29 cellular contexts compared by ENCODE assay signal in the genomic region with DNA sequence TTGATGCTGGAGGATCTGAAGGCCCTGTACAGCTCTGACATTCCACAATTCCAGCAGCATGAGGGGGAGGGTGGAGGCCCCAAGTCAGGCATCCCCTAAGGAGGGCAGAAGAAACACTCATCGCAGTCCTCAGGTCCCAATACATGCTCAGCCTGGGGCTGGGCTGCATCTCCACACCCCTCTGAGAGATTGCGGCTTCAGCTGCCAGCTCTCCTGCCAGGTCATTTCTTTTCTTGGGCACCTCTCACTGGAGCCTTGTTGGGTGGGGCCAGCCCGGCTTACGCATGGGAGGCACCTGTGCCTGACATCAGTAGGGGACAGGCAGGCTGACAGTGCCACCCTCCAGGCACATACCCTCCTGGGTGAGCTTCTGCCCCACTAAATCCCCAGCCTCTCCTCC.
"Had no signal": no experiment of that assay in that cellular context is flagged by ENCODE, and none has a peak within 500 bp of the region (broad histone marks: within the 10 kb centered on the region; RNA-seq: fewer than 3 reads in every experiment).

No MANE protein-coding gene starts in this region.

- H3K36me3 Mint-ChIP-seq: activated naive CD8-positive, alpha-beta T cell had no signal

- DNase-seq: activated B cell treated with CpG ODN at 0.5 μM for 24 hours; activated CD4-positive, alpha-beta T cell treated with anti-CD3 and anti-CD28 coated beads for 48 hours; activated CD4-positive, alpha-beta T cell treated with anti-CD3 and anti-CD28 coated beads, Interleukin-2, amount 50 U/mL, for 1 hour; activated CD4-positive, alpha-beta T cell treated with anti-CD3 and anti-CD28 coated beads, Interleukin-2, amount 50 U/mL, for 48 hours; activated CD8-positive, alpha-beta memory T cell treated with anti-CD3 and anti-CD28 coated beads for 24 hours; activated CD8-positive, alpha-beta T cell treated with anti-CD3 and anti-CD28 coated beads for 36 hours; activated effector memory CD4-positive, alpha-beta T cell treated with Interleukin-2 at 50 U/mL for 16 hours; activated gamma-delta T cell treated with Interleukin-2 at 50 U/mL for 16 hours; activated naive CD4-positive, alpha-beta T cell treated with anti-CD3 and anti-CD28 coated beads, Interleukin-2, amount 50 U/mL, for 16 hours; activated naive CD4-positive, alpha-beta T cell treated with Interleukin-2 at 50 U/mL for 16 hours; activated T-cell treated with anti-CD3 and anti-CD28 coated beads, Interleukin-2, amount 50 U/mL, for 4 hours; amniotic stem cell; brain microvascular endothelial cell; dorsolateral prefrontal cortex; effector CD4-positive, alpha-beta T cell; effector memory CD8-positive, alpha-beta T cell; erythroblast; foreskin keratinocyte; T-helper 1 cell; T-helper 17 cell; T1000; WERI-Rb-1 had no signal

- H3K4me3 Mint-ChIP-seq: activated B cell treated with CpG ODN at 0.5 μM for 24 hours; activated CD8-positive, alpha-beta T cell treated with anti-CD3 and anti-CD28 coated beads for 36 hours; activated naive CD8-positive, alpha-beta T cell; activated T-cell treated with anti-CD3 and anti-CD28 coated beads, Interleukin-2, amount 50 U/mL, for 4 hours; activated T-helper 17 cell treated with anti-CD3 and anti-CD28 coated beads, Interleukin-2, amount 50 U/mL, for 72 hours; central memory CD8-positive, alpha-beta T cell; dendritic cell treated with granulocyte-macrophage colony-stimulating factor and Interleukin-4, amounts not matched to agents 40 ng/mL and 50 ng/mL, for 4 days; effector memory CD8-positive, alpha-beta T cell; T-helper 17 cell; T-helper 2 cell treated with Interferon-gamma antibody and Interleukin-4, amounts not matched to agents 5 μg/mL and 100 μg/mL, for 36 hours had no signal

- ATAC-seq: activated CD4-positive, CD25-positive, alpha-beta regulatory T cell treated with anti-CD3 and anti-CD28 coated beads, Interleukin-2, amount 50 U/mL, for 24 hours; activated CD8-positive, alpha-beta T cell treated with anti-CD3 and anti-CD28 coated beads for 36 hours; activated T-cell treated with anti-CD3 and anti-CD28 coated beads, Interleukin-2, amount 50 U/mL, for 4 hours; activated T-helper 17 cell treated with anti-CD3 and anti-CD28 coated beads, Interleukin-2, amount 50 U/mL, for 72 hours; effector memory CD8-positive, alpha-beta T cell; foreskin keratinocyte; gastroesophageal sphincter; T-helper 17 cell had no signal

- H3K27ac Mint-ChIP-seq: activated B cell treated with CpG ODN at 0.5 μM for 24 hours; activated CD8-positive, alpha-beta T cell treated with anti-CD3 and anti-CD28 coated beads for 36 hours; activated naive CD8-positive, alpha-beta T cell; activated T-helper 17 cell treated with anti-CD3 and anti-CD28 coated beads, Interleukin-2, amount 50 U/mL, for 72 hours; dendritic cell treated with granulocyte-macrophage colony-stimulating factor and Interleukin-4, amounts not matched to agents 40 ng/mL and 50 ng/mL, for 4 days; effector memory CD8-positive, alpha-beta T cell; T-helper 17 cell; T-helper 2 cell treated with Interferon-gamma antibody and Interleukin-4, amounts not matched to agents 5 μg/mL and 100 μg/mL, for 36 hours had no signal

- H3K4me1 Mint-ChIP-seq: activated B cell treated with CpG ODN at 0.5 μM for 24 hours; activated T-helper 17 cell treated with anti-CD3 and anti-CD28 coated beads, Interleukin-2, amount 50 U/mL, for 72 hours; central memory CD8-positive, alpha-beta T cell; T-helper 17 cell had no signal

- H3K9me3 Mint-ChIP-seq: activated B cell treated with CpG ODN at 0.5 μM for 24 hours; activated CD8-positive, alpha-beta T cell treated with anti-CD3 and anti-CD28 coated beads for 36 hours; activated T-cell treated with anti-CD3 and anti-CD28 coated beads, Interleukin-2, amount 50 U/mL, for 4 hours; activated T-helper 17 cell treated with anti-CD3 and anti-CD28 coated beads, Interleukin-2, amount 50 U/mL, for 72 hours; central memory CD8-positive, alpha-beta T cell; dendritic cell treated with granulocyte-macrophage colony-stimulating factor and Interleukin-4, amounts not matched to agents 40 ng/mL and 50 ng/mL, for 4 days; effector memory CD8-positive, alpha-beta T cell; T-helper 2 cell treated with Interferon-gamma antibody and Interleukin-4, amounts not matched to agents 5 μg/mL and 100 μg/mL, for 36 hours had no signal
